Comparison of ENCODE assay signal across 1 cellular context in the genomic region with DNA sequence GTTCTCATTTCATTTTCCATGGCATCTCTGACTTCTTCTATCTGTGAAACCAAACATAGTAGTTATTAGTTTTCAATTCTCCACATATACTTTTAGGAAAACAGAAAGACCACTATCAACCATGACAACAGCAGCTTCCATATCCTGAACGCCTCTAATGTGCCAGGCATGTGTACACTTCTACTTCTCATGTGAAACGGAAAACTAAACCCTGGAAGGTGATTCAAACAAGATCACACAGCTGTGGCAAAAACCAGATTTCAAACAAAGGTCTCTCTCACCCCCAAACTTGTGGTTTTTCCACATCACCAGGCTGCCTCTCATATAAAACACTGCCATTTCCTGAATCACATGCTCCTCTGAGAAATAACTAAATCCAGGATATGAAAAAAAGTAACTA.
TF ChIP-seq lines count a peak whose summit lies in the region.

No MANE protein-coding gene starts in this region.

TF ChIP-seq in WTC11, 78 proteins besides CTCF, POLR2A, EP300 and RAD21:
- TF ChIP-seq TEAD4 (CRISPR knock-in tag; IDR thresholded peaks at IDR 0.05) (no peak), FOXK1 (CRISPR knock-in tag; IDR thresholded peaks at IDR 0.05) (no peak), FOXJ3 (CRISPR knock-in tag; IDR thresholded peaks at IDR 0.05; ENCODE audit: borderline replicate concordance) (no peak), ATF2 (CRISPR knock-in tag; IDR thresholded peaks at IDR 0.05; ENCODE audit: borderline replicate concordance, low read depth) (no peak), GABPB1 (CRISPR knock-in tag; IDR thresholded peaks at IDR 0.05) (no peak), RORB (CRISPR knock-in tag; IDR thresholded peaks at IDR 0.05) (no peak), ZNF396 (CRISPR knock-in tag; IDR thresholded peaks at IDR 0.05; ENCODE audit: borderline replicate concordance) (no peak), AFF4 (CRISPR knock-in tag; IDR thresholded peaks at IDR 0.05; ENCODE audit: borderline replicate concordance) (no peak), TCF7 (CRISPR knock-in tag; IDR thresholded peaks at IDR 0.05; ENCODE audit: low read depth) (no peak), AR (CRISPR knock-in tag; IDR thresholded peaks at IDR 0.05) (no peak)
- TF ChIP-seq, protein P1, sequence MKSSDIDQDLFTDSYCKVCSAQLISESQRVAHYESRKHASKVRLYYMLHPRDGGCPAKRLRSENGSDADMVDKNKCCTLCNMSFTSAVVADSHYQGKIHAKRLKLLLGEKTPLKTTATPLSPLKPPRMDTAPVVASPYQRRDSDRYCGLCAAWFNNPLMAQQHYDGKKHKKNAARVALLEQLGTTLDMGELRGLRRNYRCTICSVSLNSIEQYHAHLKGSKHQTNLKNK (CRISPR knock-in tag; IDR thresholded peaks at IDR 0.05) = no peak
